1 cellular context compared by ENCODE assay signal in the genomic region with DNA sequence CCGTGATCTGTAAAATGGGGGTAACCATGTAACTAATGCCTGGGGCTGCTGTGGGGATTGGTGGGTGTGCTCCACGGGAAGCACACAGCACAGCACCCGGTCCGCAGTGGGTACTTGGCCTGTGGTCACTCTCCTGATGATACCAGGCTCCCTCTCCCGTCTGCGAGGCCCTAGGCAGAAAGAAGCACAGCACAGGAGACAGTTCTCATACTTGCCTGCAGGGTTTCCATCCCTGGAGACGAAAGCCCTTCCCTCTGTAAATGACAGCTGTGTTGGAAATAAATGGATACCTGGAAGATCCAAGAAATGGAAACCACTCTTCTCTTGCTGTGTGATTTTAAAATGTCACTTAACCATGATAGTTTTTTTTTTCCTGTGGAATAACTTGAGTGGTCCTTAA.
TF ChIP-seq lines count a peak whose summit lies in the region.

No MANE protein-coding gene starts in this region.

TF ChIP-seq in GM23338, 12 proteins besides CTCF, POLR2A, EP300 and RAD21:
- TF ChIP-seq, protein P1, sequence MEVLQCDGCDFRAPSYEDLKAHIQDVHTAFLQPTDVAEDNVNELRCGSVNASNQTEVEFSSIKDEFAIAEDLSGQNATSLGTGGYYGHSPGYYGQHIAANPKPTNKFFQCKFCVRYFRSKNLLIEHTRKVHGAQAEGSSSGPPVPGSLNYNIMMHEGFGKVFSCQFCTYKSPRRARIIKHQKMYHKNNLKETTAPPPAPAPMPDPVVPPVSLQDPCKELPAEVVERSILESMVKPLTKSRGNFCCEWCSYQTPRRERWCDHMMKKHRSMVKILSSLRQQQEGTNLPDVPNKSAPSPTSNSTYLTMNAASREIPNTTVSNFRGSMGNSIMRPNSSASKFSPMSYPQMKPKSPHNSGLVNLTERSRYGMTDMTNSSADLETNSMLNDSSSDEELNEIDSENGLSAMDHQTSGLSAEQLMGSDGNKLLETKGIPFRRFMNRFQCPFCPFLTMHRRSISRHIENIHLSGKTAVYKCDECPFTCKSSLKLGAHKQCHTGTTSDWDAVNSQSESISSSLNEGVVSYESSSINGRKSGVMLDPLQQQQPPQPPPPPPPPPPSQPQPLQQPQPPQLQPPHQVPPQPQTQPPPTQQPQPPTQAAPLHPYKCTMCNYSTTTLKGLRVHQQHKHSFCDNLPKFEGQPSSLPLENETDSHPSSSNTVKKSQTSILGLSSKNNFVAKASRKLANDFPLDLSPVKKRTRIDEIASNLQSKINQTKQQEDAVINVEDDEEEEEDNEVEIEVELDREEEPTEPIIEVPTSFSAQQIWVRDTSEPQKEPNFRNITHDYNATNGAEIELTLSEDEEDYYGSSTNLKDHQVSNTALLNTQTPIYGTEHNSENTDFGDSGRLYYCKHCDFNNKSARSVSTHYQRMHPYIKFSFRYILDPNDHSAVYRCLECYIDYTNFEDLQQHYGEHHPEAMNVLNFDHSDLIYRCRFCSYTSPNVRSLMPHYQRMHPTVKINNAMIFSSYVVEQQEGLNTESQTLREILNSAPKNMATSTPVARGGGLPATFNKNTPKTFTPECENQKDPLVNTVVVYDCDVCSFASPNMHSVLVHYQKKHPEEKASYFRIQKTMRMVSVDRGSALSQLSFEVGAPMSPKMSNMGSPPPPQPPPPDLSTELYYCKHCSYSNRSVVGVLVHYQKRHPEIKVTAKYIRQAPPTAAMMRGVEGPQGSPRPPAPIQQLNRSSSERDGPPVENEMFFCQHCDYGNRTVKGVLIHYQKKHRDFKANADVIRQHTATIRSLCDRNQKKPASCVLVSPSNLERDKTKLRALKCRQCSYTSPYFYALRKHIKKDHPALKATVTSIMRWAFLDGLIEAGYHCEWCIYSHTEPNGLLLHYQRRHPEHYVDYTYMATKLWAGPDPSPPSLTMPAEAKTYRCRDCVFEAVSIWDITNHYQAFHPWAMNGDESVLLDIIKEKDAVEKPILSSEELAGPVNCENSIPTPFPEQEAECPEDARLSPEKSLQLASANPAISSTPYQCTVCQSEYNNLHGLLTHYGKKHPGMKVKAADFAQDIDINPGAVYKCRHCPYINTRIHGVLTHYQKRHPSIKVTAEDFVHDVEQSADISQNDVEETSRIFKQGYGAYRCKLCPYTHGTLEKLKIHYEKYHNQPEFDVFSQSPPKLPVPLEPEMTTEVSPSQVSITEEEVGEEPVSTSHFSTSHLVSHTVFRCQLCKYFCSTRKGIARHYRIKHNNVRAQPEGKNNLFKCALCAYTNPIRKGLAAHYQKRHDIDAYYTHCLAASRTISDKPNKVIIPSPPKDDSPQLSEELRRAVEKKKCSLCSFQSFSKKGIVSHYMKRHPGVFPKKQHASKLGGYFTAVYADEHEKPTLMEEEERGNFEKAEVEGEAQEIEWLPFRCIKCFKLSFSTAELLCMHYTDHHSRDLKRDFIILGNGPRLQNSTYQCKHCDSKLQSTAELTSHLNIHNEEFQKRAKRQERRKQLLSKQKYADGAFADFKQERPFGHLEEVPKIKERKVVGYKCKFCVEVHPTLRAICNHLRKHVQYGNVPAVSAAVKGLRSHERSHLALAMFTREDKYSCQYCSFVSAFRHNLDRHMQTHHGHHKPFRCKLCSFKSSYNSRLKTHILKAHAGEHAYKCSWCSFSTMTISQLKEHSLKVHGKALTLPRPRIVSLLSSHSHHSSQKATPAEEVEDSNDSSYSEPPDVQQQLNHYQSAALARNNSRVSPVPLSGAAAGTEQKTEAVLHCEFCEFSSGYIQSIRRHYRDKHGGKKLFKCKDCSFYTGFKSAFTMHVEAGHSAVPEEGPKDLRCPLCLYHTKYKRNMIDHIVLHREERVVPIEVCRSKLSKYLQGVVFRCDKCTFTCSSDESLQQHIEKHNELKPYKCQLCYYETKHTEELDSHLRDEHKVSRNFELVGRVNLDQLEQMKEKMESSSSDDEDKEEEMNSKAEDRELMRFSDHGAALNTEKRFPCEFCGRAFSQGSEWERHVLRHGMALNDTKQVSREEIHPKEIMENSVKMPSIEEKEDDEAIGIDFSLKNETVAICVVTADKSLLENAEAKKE (CRISPR knock-in tag; IDR thresholded peaks at IDR 0.05): no peak
- TF ChIP-seq NANOG (IDR thresholded peaks at IDR 0.05; ENCODE audit: borderline replicate concordance): no peak
- TF ChIP-seq ZNF114 (CRISPR knock-in tag; IDR thresholded peaks at IDR 0.05): no peak
